11 cellular contexts compared by ENCODE assay signal in genomic region chr12:64678248-64678647, GRCh38.
DNase-seq lines count a peak whose midpoint lies in the region; ATAC-seq and TF ChIP-seq lines count a peak whose summit lies in the region.
"Had no signal": no experiment of that assay in that cellular context is flagged by ENCODE, and none has a peak within 500 bp of the region (broad histone marks: within the 10 kb centered on the region; RNA-seq: fewer than 3 reads in every experiment).

No MANE protein-coding gene starts in this region.

- TF ChIP-seq EP300 in gastroesophageal sphincter (IDR thresholded peaks at IDR 0.05), result no peak

- ATAC-seq in left cardiac atrium, result no peak
- no peak for ATAC-seq in gastroesophageal sphincter
- ATAC-seq in aorta (ENCODE audit: low FRiP score), result no peak

- H3K4me1 ChIP-seq in left ventricle myocardium inferior, result peaks cover 98% of the 10 kb centered on the region
- H3K4me1 ChIP-seq in gastroesophageal sphincter, result peaks cover 12 to 99% (median 74%) of the 10 kb centered on the region in 3 donors
- H3K4me1 ChIP-seq in aorta (ENCODE audit: control insufficient read depth in 1 of 2, insufficient read depth in 2 of 2, low read length in 2 of 2), result peaks cover 6 to 19% of the 10 kb centered on the region in 2 donors

- DNase-seq in left ventricle myocardium inferior, result no peak
- no peak for DNase-seq in left cardiac atrium
- no peak for DNase-seq in RWPE1 (ENCODE audit: low spot score)
- no peak for DNase-seq in aorta
- DNase-seq in midbrain (lab: John Stamatoyannopoulos, UW), result no peak
- DNase-seq in NCI-H524 (lab: John Stamatoyannopoulos, UW), result no peak
- DNase-seq in cortex of kidney (lab: John Stamatoyannopoulos, UW), result no peak
- DNase-seq: DND-41; stimulated activated CD8-positive, alpha-beta memory T cell treated with anti-CD3 and anti-CD28 coated beads, Interleukin-4, amount 100 ng/mL, for 48 hours had no signal

- POLR2A ChIA-PET in RWPE1 (lab: Yijun Ruan, JAX; ENCODE audit: low non-redundant PET), result no interaction called here

- H3K27me3 ChIP-seq in left ventricle myocardium inferior (ENCODE audit: low read depth) (no peaks in the 10 kb centered on the region), gastroesophageal sphincter (no peaks in the 10 kb centered on the region), aorta (ENCODE audit: control insufficient read depth in 1 of 2, insufficient read depth in 2 of 2, low read length in 1 of 2) (no peaks in the 10 kb centered on the region)

- no peak overlapping the region for H3K4me3 ChIP-seq in left ventricle myocardium inferior
- no peak overlapping the region for H3K4me3 ChIP-seq in gastroesophageal sphincter
- H3K4me3 ChIP-seq in aorta (ENCODE audit: low read length in 2 of 2), result no peak overlapping the region
- H3K4me3 ChIP-seq: K562 had no signal

- H3K27ac ChIP-seq in left ventricle myocardium inferior (replicated peaks) (peak overlapping the region; percentile 74), RWPE1 (peak overlapping the region; percentile 98), gastroesophageal sphincter (peak overlapping the region; percentile 12 to 85 (median 80)), aorta (ENCODE audit: low read depth in 1 of 2, low read length in 2 of 2) (peak overlapping the region; percentile 31 to 89)

- no peaks in the 10 kb centered on the region for H3K9me3 ChIP-seq in left ventricle myocardium inferior (replicated peaks)
- H3K9me3 ChIP-seq in gastroesophageal sphincter, result no peaks in the 10 kb centered on the region
- H3K9me3 ChIP-seq in aorta (ENCODE audit: control insufficient read depth, low read length), result no peaks in the 10 kb centered on the region

- WGBS in gastroesophageal sphincter (ENCODE audit: low coverage in 1 of 2), 2 donors, result 100% methylated on average over 1 of the region's 2 CpGs; no CpG with 5 or more reads in 1 of the 2 donors
- 53 to 57% methylated on average over 2 of the region's 2 CpGs for WGBS in aorta, 2 donors

- no peak for TF ChIP-seq CTCF in left ventricle myocardium inferior (IDR thresholded peaks at IDR 0.05; ENCODE audit: borderline replicate concordance)
- no peak for TF ChIP-seq CTCF in RWPE1 (conservative IDR thresholded peaks at IDR 0.05; ENCODE audit: low read depth)
- no peak for TF ChIP-seq CTCF in gastroesophageal sphincter (IDR thresholded peaks at IDR 0.05)

- CTCF ChIA-PET in RWPE1 (lab: Yijun Ruan, JAX), result interaction anchor here (1.2 kb wide), 1 partner anchor 129 kb away, joined by 3 read pairs; no protein-coding TSS in a partner anchor

- no peaks in the 10 kb centered on the region for H3K36me3 ChIP-seq in left ventricle myocardium inferior
- no peaks in the 10 kb centered on the region for H3K36me3 ChIP-seq in gastroesophageal sphincter
- no peaks in the 10 kb centered on the region for H3K36me3 ChIP-seq in aorta (ENCODE audit: control insufficient read depth in 1 of 2, insufficient read depth in 2 of 2, low read length in 1 of 2)

- intact Hi-C loops in left ventricle myocardium inferior (cut with micrococcal nuclease), result loop anchor here (10.0 kb wide), 1 partner anchor 63 kb away; the partner anchor contains the start of gene RASSF3
- intact Hi-C loops in left cardiac atrium (cut with DNase I), result loop anchor here in 1 of 2 donors (5.0 kb wide), 2 partner anchors 51 to 66 kb away; partner anchors contain the start of gene RASSF3
- intact Hi-C loops in aorta (cut with DNase I), result loop anchor here in 1 of 2 donors (5.0 kb wide), 1 partner anchor 66 kb away; the partner anchor contains the start of gene RASSF3

- no peak for TF ChIP-seq POLR2A in gastroesophageal sphincter (IDR thresholded peaks at IDR 0.05)
